In genomic region chr13:70502944-70503343, GRCh38 we compare ENCODE assay signal across 19 cellular contexts.
A peak's percentile ranks its signal among the peaks of the same experiment; 100 is the strongest.
DNase-seq lines count a peak whose midpoint lies in the region; ATAC-seq and TF ChIP-seq lines count a peak whose summit lies in the region.
"Had no signal": no experiment of that assay in that cellular context is flagged by ENCODE, and none has a peak within 500 bp of the region (broad histone marks: within the 10 kb centered on the region; RNA-seq: fewer than 3 reads in every experiment).

No MANE protein-coding gene starts in this region.

- no peak overlapping the region for H3K18ac ChIP-seq in neuronal stem cell (ENCODE audit: low read length)

- H3K9ac ChIP-seq in SU-DHL-6 (ENCODE audit: low read length) = no peak overlapping the region
- no peak overlapping the region for H3K9ac ChIP-seq in endodermal cell (ENCODE audit: extremely low read depth, low read length, poor library complexity, severe bottlenecking)
- H3K9ac ChIP-seq in neuronal stem cell (ENCODE audit: low read depth, low read length, poor library complexity) = no peak overlapping the region
- H3K9ac ChIP-seq: BLaER1, GM23248 had no signal

- H3K4me3 ChIP-seq in GM23338 (no peak overlapping the region), SU-DHL-6 (ENCODE audit: insufficient read depth, low read length, poor library complexity, severe bottlenecking) (no peak overlapping the region), endodermal cell (ENCODE audit: low read length) (no peak overlapping the region), neuronal stem cell (ENCODE audit: low read length in 2 of 2) (no peak overlapping the region)
- H3K4me3 ChIP-seq: BLaER1, GM23248 had no signal

- H2BK5ac ChIP-seq in neuronal stem cell (ENCODE audit: low read length) = no peak overlapping the region

- no peaks in the 10 kb centered on the region for H3K79me1 ChIP-seq in neuronal stem cell (ENCODE audit: low read depth, low read length)

- DNase-seq in GM23338 (ENCODE audit: low spot score) = peak; percentile 56
- DNase-seq in endodermal cell = peak; percentile 64
- DNase-seq in neuronal stem cell (ENCODE audit: low spot score) = peak; percentile 1
- no peak for DNase-seq in effector memory CD8-positive, alpha-beta T cell
- DNase-seq in NCI-H345 treated with DMSO at 0.1 percent for 48 hours (lab: John Stamatoyannopoulos, UW; ENCODE audit: unreplicated experiment) = no peak
- DNase-seq in midbrain (lab: John Stamatoyannopoulos, UW) = no peak
- no peak for DNase-seq in NCI-H526 (lab: John Stamatoyannopoulos, UW)
- DNase-seq: Caco-2; CD4-positive, CD25-positive, alpha-beta regulatory T cell; CD8-positive, alpha-beta T cell; DMS153; DND-41; GM23248; HCEC 1CT had no signal

- H3K27ac ChIP-seq in GM23338 (ENCODE audit: low read depth) (no peak overlapping the region), SU-DHL-6 (ENCODE audit: low read depth, low read length) (no peak overlapping the region), endodermal cell (ENCODE audit: low read depth, low read length) (no peak overlapping the region), neuronal stem cell (replicated peaks; ENCODE audit: low read length) (no peak overlapping the region)
- H3K27ac ChIP-seq: 22Rv1, BLaER1, C4-2B, GM23248 had no signal

- H2AK5ac ChIP-seq in neuronal stem cell (ENCODE audit: low read depth, low read length) = no peak overlapping the region

- H4K91ac ChIP-seq in neuronal stem cell (ENCODE audit: low read depth, low read length, poor library complexity) = no peak overlapping the region

- no peak overlapping the region for H3K14ac ChIP-seq in neuronal stem cell (ENCODE audit: low read length)

- no peak overlapping the region for H3K4ac ChIP-seq in neuronal stem cell (ENCODE audit: low read length)

- H3K23ac ChIP-seq in neuronal stem cell (ENCODE audit: low read depth, low read length, poor library complexity) = no peak overlapping the region

- H3K36me3 Mint-ChIP-seq in GM23338 (ENCODE audit: low read depth) = no peaks in the 10 kb centered on the region; the same call in 2 of the 3 replicates
- H3K36me3 Mint-ChIP-seq in endodermal cell (ENCODE audit: low read depth) = no peaks in the 10 kb centered on the region
- H3K36me3 Mint-ChIP-seq in effector memory CD8-positive, alpha-beta T cell (ENCODE audit: insufficient read depth) = no peaks in the 10 kb centered on the region
- H3K36me3 Mint-ChIP-seq: CD4-positive, CD25-positive, alpha-beta regulatory T cell; CD8-positive, alpha-beta T cell had no signal

- H4K20me1 ChIP-seq in GM23338 (replicated peaks; ENCODE audit: insufficient read depth) (no peaks in the 10 kb centered on the region), SU-DHL-6 (ENCODE audit: low read depth, low read length) (no peaks in the 10 kb centered on the region)
- H4K20me1 ChIP-seq: BLaER1 had no signal

- H3K4me1 Mint-ChIP-seq in GM23338 (peaks cover 2% of the 10 kb centered on the region; the same call in 1 of the 3 replicates), endodermal cell (no peaks in the 10 kb centered on the region)
- H3K4me1 Mint-ChIP-seq in effector memory CD8-positive, alpha-beta T cell (ENCODE audit: low read depth in 2 of 2) = no peaks in the 10 kb centered on the region
- H3K4me1 Mint-ChIP-seq: B cell; CD4-positive, CD25-positive, alpha-beta regulatory T cell had no signal

- no peak overlapping the region for H3K4me3 Mint-ChIP-seq in GM23338
- no peak overlapping the region for H3K4me3 Mint-ChIP-seq in endodermal cell
- H3K4me3 Mint-ChIP-seq in effector memory CD8-positive, alpha-beta T cell = no peak overlapping the region
- H3K4me3 Mint-ChIP-seq: B cell; CD4-positive, CD25-positive, alpha-beta regulatory T cell; CD8-positive, alpha-beta T cell had no signal

- WGBS in endodermal cell (ENCODE audit: insufficient coverage in 1 of 2, insufficient read length in 1 of 2), 2 experiments = 57 to 67% methylated on average over 1 of the region's 1 CpG
- WGBS in neuronal stem cell (ENCODE audit: extremely low coverage in 2 of 2, insufficient read length in 2 of 2, insufficient replicate concordance in 1 of 2), 2 donors = no CpG with 5 or more reads among the region's 1 CpG

- no peak for TF ChIP-seq CTCF in GM23338 (conservative IDR thresholded peaks at IDR 0.05; ENCODE audit: low read depth in 2 of 2)
- TF ChIP-seq CTCF in SU-DHL-6 (IDR thresholded peaks at IDR 0.05; ENCODE audit: insufficient read depth, low read length, poor library complexity, severe bottlenecking) = no peak
- TF ChIP-seq CTCF in endodermal cell (conservative IDR thresholded peaks at IDR 0.05) = no peak

- H2AFZ ChIP-seq in GM23338 (no peak overlapping the region), SU-DHL-6 (ENCODE audit: low read depth, low read length, severe bottlenecking) (peak overlapping the region; percentile 51), neuronal stem cell (ENCODE audit: low read length) (no peak overlapping the region)
- H2AFZ ChIP-seq: GM23248 had no signal

- H3K4me2 ChIP-seq in GM23338 = no peak overlapping the region
- no peak overlapping the region for H3K4me2 ChIP-seq in SU-DHL-6 (ENCODE audit: low read depth, low read length, poor library complexity, severe bottlenecking)
- H3K4me2 ChIP-seq in neuronal stem cell (ENCODE audit: insufficient read depth, low read length, poor library complexity, severe bottlenecking) = no peak overlapping the region
- H3K4me2 ChIP-seq: BLaER1 had no signal

- peak; percentile 79 for ATAC-seq in GM23338
- no peak for ATAC-seq in effector memory CD8-positive, alpha-beta T cell (replicated peaks)
- ATAC-seq: CD8-positive, alpha-beta T cell had no signal

- no peak overlapping the region for H2BK15ac ChIP-seq in neuronal stem cell (ENCODE audit: low read length)

- H3K36me3 ChIP-seq in GM23338 (ENCODE audit: insufficient read depth) = no peaks in the 10 kb centered on the region
- H3K36me3 ChIP-seq in SU-DHL-6 (ENCODE audit: low read length) = no peaks in the 10 kb centered on the region
- H3K36me3 ChIP-seq in endodermal cell (ENCODE audit: control insufficient read depth, insufficient read depth, low read length) = no peaks in the 10 kb centered on the region
- no peaks in the 10 kb centered on the region for H3K36me3 ChIP-seq in neuronal stem cell (replicated peaks in 1 of 2; ENCODE audit: control insufficient read depth in 2 of 2, insufficient read depth in 2 of 2, low read length in 2 of 2)
- H3K36me3 ChIP-seq: BLaER1 had no signal

- no peaks in the 10 kb centered on the region for H3K79me2 ChIP-seq in GM23338 (replicated peaks; ENCODE audit: insufficient read depth)
- no peaks in the 10 kb centered on the region for H3K79me2 ChIP-seq in SU-DHL-6 (ENCODE audit: insufficient read depth, low read length)

- H3K27me3 Mint-ChIP-seq in GM23338 (ENCODE audit: insufficient read depth, low read depth, poor library complexity) (no peaks in the 10 kb centered on the region), endodermal cell (ENCODE audit: insufficient read depth) (no peaks in the 10 kb centered on the region)
- H3K27me3 Mint-ChIP-seq in effector memory CD8-positive, alpha-beta T cell = no peaks in the 10 kb centered on the region
- H3K27me3 Mint-ChIP-seq: B cell; CD4-positive, CD25-positive, alpha-beta regulatory T cell had no signal

- H3K9me3 Mint-ChIP-seq in GM23338 (peaks cover 4% of the 10 kb centered on the region; the same call in 2 of the 3 replicates), endodermal cell (peaks cover 2% of the 10 kb centered on the region)
- peaks cover 8 to 11% of the 10 kb centered on the region in 2 donors for H3K9me3 Mint-ChIP-seq in effector memory CD8-positive, alpha-beta T cell

- no peaks in the 10 kb centered on the region for H3K9me3 ChIP-seq in SU-DHL-6 (ENCODE audit: insufficient read depth, low read length)
- no peaks in the 10 kb centered on the region for H3K9me3 ChIP-seq in endodermal cell (ENCODE audit: control insufficient read depth, low read length)
- no peaks in the 10 kb centered on the region for H3K9me3 ChIP-seq in neuronal stem cell (replicated peaks in 1 of 2; ENCODE audit: control insufficient read depth in 2 of 2, insufficient read depth in 1 of 2, low read depth in 1 of 2, low read length in 2 of 2)
- H3K9me3 ChIP-seq: BLaER1, Caco-2 had no signal

- H3K9me2 ChIP-seq in GM23338 (ENCODE audit: insufficient read depth) = no peaks in the 10 kb centered on the region
- H3K9me2 ChIP-seq in SU-DHL-6 (replicated peaks; ENCODE audit: insufficient read depth, low read length) = no peaks in the 10 kb centered on the region

- H4K8ac ChIP-seq in neuronal stem cell (ENCODE audit: low read depth, low read length) = no peak overlapping the region

- no peak overlapping the region for H2BK120ac ChIP-seq in neuronal stem cell (ENCODE audit: low read depth, low read length)

- H3K4me1 ChIP-seq in GM23338 (ENCODE audit: insufficient read depth) (no peaks in the 10 kb centered on the region), endodermal cell (ENCODE audit: control insufficient read depth, insufficient read depth, low read length) (no peaks in the 10 kb centered on the region), neuronal stem cell (ENCODE audit: control insufficient read depth in 2 of 2, insufficient read depth in 1 of 2, low read depth in 1 of 2, low read length in 2 of 2) (no peaks in the 10 kb centered on the region)
- H3K4me1 ChIP-seq: BLaER1 had no signal

- H3K27me3 ChIP-seq in GM23338 (ENCODE audit: insufficient read depth) (no peaks in the 10 kb centered on the region), SU-DHL-6 (ENCODE audit: low read length) (no peaks in the 10 kb centered on the region), endodermal cell (ENCODE audit: control insufficient read depth, insufficient read depth, low read length, poor library complexity, severe bottlenecking) (no peaks in the 10 kb centered on the region), neuronal stem cell (ENCODE audit: control insufficient read depth in 3 of 3, insufficient read depth in 3 of 3, low read depth in 1 of 3, low read length in 3 of 3) (no peaks in the 10 kb centered on the region)
- H3K27me3 ChIP-seq: BLaER1 had no signal

- no peak overlapping the region for H3K27ac Mint-ChIP-seq in GM23338
- peak overlapping the region; percentile 61 for H3K27ac Mint-ChIP-seq in endodermal cell
- H3K27ac Mint-ChIP-seq in effector memory CD8-positive, alpha-beta T cell = no peak overlapping the region
- H3K27ac Mint-ChIP-seq: B cell; CD4-positive, CD25-positive, alpha-beta regulatory T cell; CD8-positive, alpha-beta T cell had no signal

- no peaks in the 10 kb centered on the region for H3F3A ChIP-seq in GM23338 (replicated peaks; ENCODE audit: low read depth)
- no peaks in the 10 kb centered on the region for H3F3A ChIP-seq in SU-DHL-6 (ENCODE audit: insufficient read depth)

- no peak overlapping the region for H2BK12ac ChIP-seq in neuronal stem cell (ENCODE audit: low read length)

Comparison
In these comparisons a context has a peak if more than half of its experiments do, and no peak if none do; other contexts are left out.
1. DNase-seq: peak in GM23338 (single experiment), endodermal cell (single experiment) and neuronal stem cell (single experiment); none in effector memory CD8-positive, alpha-beta T cell (0 of 3), NCI-H345 treated with DMSO at 0.1 percent for 48 hours (single experiment), midbrain (single experiment) and NCI-H526 (0 of 2).